ENCODE assay signal across 18 cellular contexts in the genomic region with DNA sequence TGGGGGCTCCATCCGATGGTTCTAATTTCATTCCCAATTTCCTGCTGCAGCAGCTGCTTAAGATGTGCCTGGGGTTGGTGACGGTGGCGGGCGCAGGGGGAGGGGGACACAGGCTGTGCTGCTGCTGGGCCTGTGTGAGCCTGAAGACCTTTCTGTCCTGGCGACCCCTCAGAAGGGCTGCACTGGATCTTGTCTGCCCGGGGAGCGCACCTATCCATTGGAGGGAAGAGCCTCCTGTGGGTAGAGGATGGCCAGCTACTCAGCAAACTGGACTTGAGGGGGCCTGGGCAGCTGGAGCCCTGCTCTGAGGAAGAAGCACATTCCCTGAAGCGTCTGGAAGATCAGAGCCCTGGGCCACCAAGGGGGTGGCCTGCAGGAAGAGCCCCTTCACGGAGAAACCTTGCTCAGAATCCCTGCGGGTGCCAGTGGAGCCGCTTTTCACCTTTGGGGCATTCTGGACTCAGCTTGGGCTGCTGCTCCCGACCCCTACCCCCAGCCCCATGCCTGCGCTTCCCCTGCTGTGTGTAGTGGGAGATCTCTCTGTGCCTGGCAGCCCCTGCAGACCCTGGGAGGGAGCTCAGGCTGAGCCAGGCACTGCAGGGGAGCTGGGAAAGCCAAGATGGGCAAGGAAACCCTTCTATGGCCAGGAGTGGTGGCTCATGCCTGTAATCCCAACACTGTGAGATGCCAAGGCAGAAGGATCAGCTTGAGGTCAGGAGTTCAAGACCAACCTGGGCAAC. TPM values are rescaled to one million over a fixed set of nuclear protein-coding genes. Genes with fewer than 3 reads are reported as not detected.
DNase-seq lines count a peak whose midpoint lies in the region; ATAC-seq and TF ChIP-seq lines count a peak whose summit lies in the region.
"Had no signal": no experiment of that assay in that cellular context is flagged by ENCODE, and none has a peak within 500 bp of the region (broad histone marks: within the 10 kb centered on the region; RNA-seq: fewer than 3 reads in every experiment).

No MANE protein-coding gene starts in this region.

- peak overlapping the region; percentile 27 for H2AK5ac ChIP-seq in neuronal stem cell (ENCODE audit: low read depth, low read length)

- peak overlapping the region; percentile 37 for H2BK15ac ChIP-seq in neuronal stem cell (ENCODE audit: low read length)

- H3K9me3 ChIP-seq in heart right ventricle (no peaks in the 10 kb centered on the region), neuronal stem cell (replicated peaks in 1 of 2; ENCODE audit: control insufficient read depth in 2 of 2, insufficient read depth in 1 of 2, low read depth in 1 of 2, low read length in 2 of 2) (no peaks in the 10 kb centered on the region), tibial artery (no peaks in the 10 kb centered on the region)
- H3K9me3 ChIP-seq: BLaER1, HAP-1 had no signal

- no peak overlapping the region for H4K8ac ChIP-seq in neuronal stem cell (ENCODE audit: low read depth, low read length)

- H2AFZ ChIP-seq in neuronal stem cell (ENCODE audit: low read length) = peak overlapping the region; percentile 90

- peaks cover 43% of the 10 kb centered on the region for H3K4me1 Mint-ChIP-seq in glutamatergic neuron (ENCODE audit: low read depth, unreplicated experiment)
- H3K4me1 Mint-ChIP-seq in effector memory CD8-positive, alpha-beta T cell (ENCODE audit: low read depth in 2 of 2) = peaks cover 4 to 9% of the 10 kb centered on the region in 2 donors

- H3K4me3 Mint-ChIP-seq in glutamatergic neuron (ENCODE audit: unreplicated experiment) = no peak overlapping the region
- H3K4me3 Mint-ChIP-seq in effector memory CD8-positive, alpha-beta T cell = no peak overlapping the region
- H3K4me3 Mint-ChIP-seq: CD8-positive, alpha-beta T cell had no signal

- H3K9me3 Mint-ChIP-seq in glutamatergic neuron (ENCODE audit: unreplicated experiment) = peaks cover 9% of the 10 kb centered on the region
- no peaks in the 10 kb centered on the region for H3K9me3 Mint-ChIP-seq in effector memory CD8-positive, alpha-beta T cell
- H3K9me3 Mint-ChIP-seq: CD8-positive, alpha-beta T cell had no signal

- H3K23ac ChIP-seq in neuronal stem cell (ENCODE audit: low read depth, low read length, poor library complexity) = no peak overlapping the region

- intact Hi-C loops in heart right ventricle (cut with DNase I) = loop anchor here in 3 of 10 donors (2.0 to 5.0 kb wide), 2 partner anchors 21 to 39 kb away; no protein-coding TSS in a partner anchor
- intact Hi-C loops in Right ventricle myocardium superior (cut with DNase I) = no loop called here
- intact Hi-C loops in tibial artery (cut with DNase I; ENCODE audit: low total_unique reads) = no loop called here

- H2BK120ac ChIP-seq in neuronal stem cell (ENCODE audit: low read depth, low read length) = no peak overlapping the region

- ATAC-seq in heart right ventricle (no peak), Right ventricle myocardium superior (ENCODE audit: poor library complexity) (no peak), GM21723 (IDR thresholded peaks at IDR 0.05; ENCODE audit: unreplicated experiment) (no peak)
- no peak for ATAC-seq in effector memory CD8-positive, alpha-beta T cell (replicated peaks)
- ATAC-seq: CD8-positive, alpha-beta T cell had no signal

- H3K18ac ChIP-seq in neuronal stem cell (ENCODE audit: low read length) = no peak overlapping the region

- no peaks in the 10 kb centered on the region for H3K36me3 Mint-ChIP-seq in glutamatergic neuron (ENCODE audit: unreplicated experiment)
- no peaks in the 10 kb centered on the region for H3K36me3 Mint-ChIP-seq in effector memory CD8-positive, alpha-beta T cell (ENCODE audit: insufficient read depth)
- H3K36me3 Mint-ChIP-seq: CD8-positive, alpha-beta T cell had no signal

- H3K27ac ChIP-seq in heart right ventricle = peak overlapping the region in 7 of 10 donors; percentile 79 to 100 (median 93)
- H3K27ac ChIP-seq in neuronal stem cell (replicated peaks; ENCODE audit: low read length) = no peak overlapping the region
- H3K27ac ChIP-seq in tibial artery = peak overlapping the region; percentile 82 to 89
- H3K27ac ChIP-seq: BLaER1 had no signal

- no peak overlapping the region for H3K4me2 ChIP-seq in neuronal stem cell (ENCODE audit: insufficient read depth, low read length, poor library complexity, severe bottlenecking)
- H3K4me2 ChIP-seq: BLaER1 had no signal

- no peak overlapping the region for H3K9ac ChIP-seq in neuronal stem cell (ENCODE audit: low read depth, low read length, poor library complexity)
- H3K9ac ChIP-seq: BLaER1 had no signal

- 64 to 72% methylated on average over 13 of the region's 13 CpGs for WGBS in heart right ventricle, 2 donors
- WGBS in neuronal stem cell (ENCODE audit: extremely low coverage in 2 of 2, insufficient read length in 2 of 2, insufficient replicate concordance in 1 of 2), 2 donors = no CpG with 5 or more reads among the region's 13 CpGs

- H3K36me3 ChIP-seq in heart right ventricle (peaks cover 0 to 28% (median 5%) of the 10 kb centered on the region in 9 donors), neuronal stem cell (replicated peaks in 1 of 2; ENCODE audit: control insufficient read depth in 2 of 2, insufficient read depth in 2 of 2, low read length in 2 of 2) (no peaks in the 10 kb centered on the region), tibial artery (peaks cover 19 to 24% (median 22%) of the 10 kb centered on the region in 3 donors)
- H3K36me3 ChIP-seq: BLaER1, HAP-1 had no signal

- peak overlapping the region; percentile 72 for H3K27ac Mint-ChIP-seq in glutamatergic neuron (ENCODE audit: unreplicated experiment)
- H3K27ac Mint-ChIP-seq in effector memory CD8-positive, alpha-beta T cell = peak overlapping the region in 1 of 2 donors; percentile 44
- H3K27ac Mint-ChIP-seq: CD8-positive, alpha-beta T cell had no signal

- no peak overlapping the region for H3K4ac ChIP-seq in neuronal stem cell (ENCODE audit: low read length)

- peaks cover 20 to 100% (median 51%) of the 10 kb centered on the region in 9 donors for H3K4me1 ChIP-seq in heart right ventricle
- peaks cover 12 to 18% of the 10 kb centered on the region in 2 donors for H3K4me1 ChIP-seq in neuronal stem cell (ENCODE audit: control insufficient read depth in 2 of 2, insufficient read depth in 1 of 2, low read depth in 1 of 2, low read length in 2 of 2)
- H3K4me1 ChIP-seq in tibial artery = peaks cover 0 to 100% (median 73%) of the 10 kb centered on the region in 4 donors
- H3K4me1 ChIP-seq: HAP-1 had no signal

- no peak overlapping the region for H4K91ac ChIP-seq in neuronal stem cell (ENCODE audit: low read depth, low read length, poor library complexity)

- no peak for TF ChIP-seq CTCF in heart right ventricle (IDR thresholded peaks at IDR 0.05)
- no peak for TF ChIP-seq CTCF in glutamatergic neuron (IDR thresholded peaks at IDR 0.05; ENCODE audit: partially characterized antibody, unreplicated experiment)
- TF ChIP-seq CTCF in tibial artery (IDR thresholded peaks at IDR 0.05) = no peak

- peaks cover 19% of the 10 kb centered on the region for H3K27me3 Mint-ChIP-seq in glutamatergic neuron (ENCODE audit: unreplicated experiment)
- peaks cover 20 to 64% of the 10 kb centered on the region in 2 donors for H3K27me3 Mint-ChIP-seq in effector memory CD8-positive, alpha-beta T cell

- H2BK5ac ChIP-seq in neuronal stem cell (ENCODE audit: low read length) = peak overlapping the region; percentile 67

- H3K14ac ChIP-seq in neuronal stem cell (ENCODE audit: low read length) = no peak overlapping the region

- peaks cover 0 to 17% (median 6%) of the 10 kb centered on the region in 7 donors for H3K27me3 ChIP-seq in heart right ventricle
- H3K27me3 ChIP-seq in neuronal stem cell (ENCODE audit: control insufficient read depth in 3 of 3, insufficient read depth in 3 of 3, low read depth in 1 of 3, low read length in 3 of 3) = peaks cover 0 to 22% (median 0%) of the 10 kb centered on the region in 3 experiments
- H3K27me3 ChIP-seq in tibial artery = no peaks in the 10 kb centered on the region
- H3K27me3 ChIP-seq: BLaER1 had no signal

- H2BK12ac ChIP-seq in neuronal stem cell (ENCODE audit: low read length) = no peak overlapping the region

- H3K4me3 ChIP-seq in heart right ventricle (no peak overlapping the region), neuronal stem cell (ENCODE audit: low read length in 2 of 2) (no peak overlapping the region), tibial artery (no peak overlapping the region)
- H3K4me3 ChIP-seq: BLaER1, HAP-1 had no signal

- peaks cover 2% of the 10 kb centered on the region for H3K79me1 ChIP-seq in neuronal stem cell (ENCODE audit: low read depth, low read length)

- DNase-seq in heart right ventricle (no peak), Right ventricle myocardium superior (no peak), glutamatergic neuron (no peak), neuronal stem cell (ENCODE audit: low spot score) (no peak), tibial artery (no peak), NOMO-1 (lab: John Stamatoyannopoulos, UW; ENCODE audit: unreplicated experiment in 2 of 2) (no peak)
- no peak for DNase-seq in effector memory CD8-positive, alpha-beta T cell
- DNase-seq: CD8-positive, alpha-beta T cell; KBM-7; MV-4-11; NCI-H1417 treated with DMSO at 0.1 percent for 48 hours; NCI-H2029; NCI-H510A treated with DMSO at 0.1 percent for 48 hours; SHP77 treated with DMSO at 0.1 percent for 48 hours had no signal

RNA-seq across cellular contexts. Expression of a gene that starts 17.8 kb away (rescaled TPM):
- total RNA-seq in heart right ventricle (1,000 to 10,000 TPM; 1,248 to 1,738 (median 1,513) TPM), Right ventricle myocardium superior (1,375 TPM), glutamatergic neuron (ENCODE audit: unreplicated experiment) (92.0 TPM)
- 1,000 to 10,000 TPM in 1 of 2 donors, 100 to 1,000 TPM in 1; 162 to 1,622 TPM for polyA plus RNA-seq in heart right ventricle
- 0.08 TPM for polyA plus RNA-seq in neuronal stem cell (2013, experiment 1 of 2)
- polyA plus RNA-seq in neuronal stem cell (2013, experiment 2 of 2) = 0.11 TPM
- total RNA-seq: CD8-positive, alpha-beta T cell had no signal

RNA-seq across cellular contexts. Expression of a gene that starts 31.7 kb away (rescaled TPM):
- total RNA-seq in heart right ventricle = under 1 TPM in 5 of 10 donors, not detected in 5; 0.11 to 0.27 (median 0.26) TPM
- under 1 TPM; 0.10 to 0.29 TPM for polyA plus RNA-seq in heart right ventricle
- total RNA-seq in Right ventricle myocardium superior = 0.40 TPM
- not detected for total RNA-seq in glutamatergic neuron (ENCODE audit: unreplicated experiment)
- not detected for polyA plus RNA-seq in neuronal stem cell (2013, experiment 1 of 2)
- polyA plus RNA-seq in neuronal stem cell (2013, experiment 2 of 2) = not detected
- total RNA-seq: A172; CD8-positive, alpha-beta T cell had no signal

Comparison
In these comparisons a context has a peak if more than half of its experiments do, and no peak if none do; other contexts are left out.
1. RNA of a gene that starts 17.8 kb away (total RNA-seq): 1,248 to 1,738 TPM in heart right ventricle and 1,375 TPM in Right ventricle myocardium superior (single experiment); 92.0 TPM in glutamatergic neuron (single experiment); every median in the first group is over 10 times any median in the second.